1 cellular context compared by ENCODE assay signal in genomic region chr17:63464691-63465090, GRCh38.
TF ChIP-seq lines count a peak whose summit lies in the region.

No MANE protein-coding gene starts in this region.

TF ChIP-seq in HepG2, 621 proteins besides CTCF, POLR2A, EP300 and RAD21:
- TF ChIP-seq RAD51 (IDR thresholded peaks at IDR 0.05; ENCODE audit: borderline replicate concordance) (peak; percentile 86), ZNF660 (CRISPR knock-in tag; IDR thresholded peaks at IDR 0.05; ENCODE audit: borderline replicate concordance, low read depth) (no peak), NCOA1 (CRISPR knock-in tag; IDR thresholded peaks at IDR 0.05) (no peak)
